In genomic region chr9:94111446-94111845, GRCh38 we compare ENCODE assay signal across 16 cellular contexts. TPM values are rescaled to one million over a fixed set of nuclear protein-coding genes. Genes with fewer than 3 reads are reported as not detected.
DNase-seq lines count a peak whose midpoint lies in the region; ATAC-seq and TF ChIP-seq lines count a peak whose summit lies in the region.
"Had no signal": no experiment of that assay in that cellular context is flagged by ENCODE, and none has a peak within 500 bp of the region (broad histone marks: within the 10 kb centered on the region; RNA-seq: fewer than 3 reads in every experiment).

No MANE protein-coding gene starts in this region.

- H2AFZ ChIP-seq in ACC112 (ENCODE audit: low read length, unreplicated experiment) = no peak overlapping the region

- no peaks in the 10 kb centered on the region for H3K9me3 ChIP-seq in ascending aorta

- H3K4me3 ChIP-seq in ACC112 (ENCODE audit: low read depth, low read length) (no peak overlapping the region; the same call in 1 of the 2 replicates), ascending aorta (no peak overlapping the region)
- H3K4me3 ChIP-seq: SK-N-MC had no signal

- no peak overlapping the region for H3K4me3 Mint-ChIP-seq in type B pancreatic cell
- H3K4me3 Mint-ChIP-seq: CD4-positive, CD25-positive, alpha-beta regulatory T cell; H9 had no signal

- ATAC-seq in HG02884 (IDR thresholded peaks at IDR 0.05; ENCODE audit: unreplicated experiment) (no peak), HG03280 (IDR thresholded peaks at IDR 0.05; ENCODE audit: unreplicated experiment) (no peak)
- ATAC-seq: PC-3 had no signal

- no peaks in the 10 kb centered on the region for H3K27me3 Mint-ChIP-seq in type B pancreatic cell
- H3K27me3 Mint-ChIP-seq: CD4-positive, CD25-positive, alpha-beta regulatory T cell had no signal

- H3K9me3 Mint-ChIP-seq in type B pancreatic cell = no peaks in the 10 kb centered on the region
- H3K9me3 Mint-ChIP-seq: CD4-positive, CD25-positive, alpha-beta regulatory T cell had no signal

- no peaks in the 10 kb centered on the region for H3K79me2 ChIP-seq in ACC112 (ENCODE audit: control insufficient read depth, insufficient read depth, low read length, unreplicated experiment)

- intact Hi-C loops in ascending aorta (cut with DNase I) = no loop called here
- intact Hi-C loops in posterior vena cava (cut with DNase I) = no loop called here

- H3K36me3 ChIP-seq in ACC112 (ENCODE audit: insufficient read depth, low read length) (0 out of 2 replicates have a peak, but pooled peaks cover under 1% of the 10 kb centered on the region), ascending aorta (no peaks in the 10 kb centered on the region)

- H3K4me1 ChIP-seq in ACC112 (ENCODE audit: control insufficient read depth, insufficient read depth, low read length, unreplicated experiment) (peaks cover 20% of the 10 kb centered on the region), ascending aorta (peaks cover 0 to 18% of the 10 kb centered on the region in 2 donors)

- H3K27ac ChIP-seq in ACC112 (ENCODE audit: low read depth, low read length) = peak overlapping the region; percentile 67
- H3K27ac ChIP-seq in ascending aorta = peak overlapping the region; percentile 50 to 61
- H3K27ac ChIP-seq: SK-N-MC had no signal

- TF ChIP-seq CTCF in ascending aorta (IDR thresholded peaks at IDR 0.05) (no peak), type B pancreatic cell (conservative IDR thresholded peaks at IDR 0.05) (no peak)

- peaks cover 5% of the 10 kb centered on the region for H3K36me3 Mint-ChIP-seq in type B pancreatic cell

- no peaks in the 10 kb centered on the region for H3K27me3 ChIP-seq in ACC112 (ENCODE audit: insufficient read depth, low read length)
- no peaks in the 10 kb centered on the region for H3K27me3 ChIP-seq in ascending aorta

- no peak for DNase-seq in ascending aorta (ENCODE audit: low spot score in 2 of 2)
- DNase-seq in fibroblast of peridontal ligament (ENCODE audit: extremely low read depth) = peak; percentile 13
- peak; percentile 80 for DNase-seq in pons (ENCODE audit: low spot score)
- DNase-seq in posterior vena cava (ENCODE audit: low spot score) = no peak
- no peak for DNase-seq in type B pancreatic cell (ENCODE audit: extremely low spot score, unreplicated experiment)
- DNase-seq: Calu3; CD4-positive, CD25-positive, alpha-beta regulatory T cell; H9; NCI-H1092; NCI-H345; NCI-H69; PC-3 had no signal

- no peaks in the 10 kb centered on the region for H3K4me1 Mint-ChIP-seq in type B pancreatic cell (ENCODE audit: unreplicated experiment)
- H3K4me1 Mint-ChIP-seq: H9 had no signal

- H3K27ac Mint-ChIP-seq in type B pancreatic cell = no peak overlapping the region
- H3K27ac Mint-ChIP-seq: CD4-positive, CD25-positive, alpha-beta regulatory T cell; H9 had no signal

RNA-seq across cellular contexts. Expression of gene PTPDC1, which starts 27.2 kb away (rescaled TPM):
- total RNA-seq in ascending aorta (5.9 TPM), posterior vena cava (10 to 100 TPM; 11.6 to 13.7 TPM), type B pancreatic cell (ENCODE audit: low replicate concordance) (6.1 and 7.9 TPM in 2 replicates)

Comparison
In these comparisons a context has a peak if more than half of its experiments do, and no peak if none do; other contexts are left out.
1. DNase-seq: peak in fibroblast of peridontal ligament (single experiment) and pons (single experiment); none in ascending aorta (0 of 2), posterior vena cava (single experiment) and type B pancreatic cell (single experiment).